In the genomic region with DNA sequence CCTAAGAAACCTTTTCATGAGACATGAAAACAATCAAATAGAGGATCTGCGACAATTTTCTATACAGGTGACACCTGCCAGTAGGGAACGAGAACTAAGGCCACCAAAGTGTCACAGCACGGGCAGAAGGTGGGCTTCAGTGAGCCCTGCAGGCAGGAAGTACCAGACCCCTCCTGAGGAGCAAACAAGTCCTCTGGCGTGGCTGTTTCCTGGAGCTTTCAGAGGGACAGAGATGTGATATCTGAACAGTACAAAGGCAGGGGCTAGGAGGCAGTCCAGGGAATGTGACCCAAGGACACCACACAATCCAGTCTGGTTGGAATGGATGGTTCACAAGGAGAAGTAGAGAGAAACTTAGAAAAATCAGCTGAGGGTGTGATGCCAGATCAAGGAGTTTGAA, we compare ENCODE assay signal across 24 cellular contexts.
"Had no signal": no experiment of that assay in that cellular context is flagged by ENCODE, and none has a peak within 500 bp of the region (broad histone marks: within the 10 kb centered on the region; RNA-seq: fewer than 3 reads in every experiment).

No MANE protein-coding gene starts in this region.

- H3K9ac ChIP-seq: parathyroid adenoma had no signal

- H3K27me3 ChIP-seq: neutrophil, ovary, right lobe of liver, sigmoid colon, stomach, testis, tibial artery, transverse colon, upper lobe of right lung had no signal

- H2AFZ ChIP-seq: parathyroid adenoma had no signal

- DNase-seq: naive B cell; naive thymus-derived CD8-positive, alpha-beta T cell; nephron progenitor cell; nucleus accumbens; ovary; posterior cingulate gyrus; psoas muscle; right cardiac atrium; right lobe of liver; sigmoid colon; small intestine; stimulated activated CD4-positive, alpha-beta T cell treated with anti-CD3 and anti-CD28 coated beads, Interleukin-15, amount 100 ng/mL, for 24 hours; stimulated activated CD4-positive, alpha-beta T cell treated with anti-CD3 and anti-CD28 coated beads, Interleukin-2, amount 100 ng/mL, for 24 hours; stimulated activated CD4-positive, alpha-beta T cell treated with anti-CD3 and anti-CD28 coated beads, Interleukin-2, amount 100 ng/mL, for 48 hours; stimulated activated CD4-positive, alpha-beta T cell treated with anti-CD3 and anti-CD28 coated beads, Interleukin-4, amount 100 ng/mL, for 24 hours; stimulated activated naive B cell treated with anti-CD40 and anti-IgM and Interleukin-4, amounts not matched to agents 10 μg/mL and 1 μg/mL and 100 μg/mL, for 72 hours; stimulated activated naive CD4-positive, alpha-beta T cell treated with Interleukin-2 at 50 U/mL for 16 hours; stomach; testis; tibial artery; transverse colon; upper lobe of right lung had no signal

- H3K4me3 ChIP-seq: ovary, psoas muscle, right lobe of liver, sigmoid colon, stomach, testis, tibial artery, transverse colon, upper lobe of right lung had no signal

- H3K36me3 ChIP-seq: neutrophil, ovary, right lobe of liver, sigmoid colon, stomach, tibial artery, transverse colon, upper lobe of right lung had no signal

- H3K9me3 ChIP-seq: neutrophil, ovary, psoas muscle, right lobe of liver, sigmoid colon, stomach, testis, tibial artery, transverse colon, upper lobe of right lung had no signal

- H3K27ac ChIP-seq: neutrophil, ovary, parathyroid adenoma, psoas muscle, right lobe of liver, sigmoid colon, stomach, tibial artery, transverse colon, upper lobe of right lung had no signal
